In genomic region chr2:107729456-107729855, GRCh38 we compare ENCODE assay signal across 18 cellular contexts.
A peak's percentile ranks its signal among the peaks of the same experiment; 100 is the strongest.
DNase-seq lines count a peak whose midpoint lies in the region; ATAC-seq, FAIRE-seq and TF ChIP-seq lines count a peak whose summit lies in the region.
"Had no signal": no experiment of that assay in that cellular context is flagged by ENCODE, and none has a peak within 500 bp of the region (broad histone marks: within the 10 kb centered on the region; RNA-seq: fewer than 3 reads in every experiment).

No MANE protein-coding gene starts in this region.

- H3K79me2 ChIP-seq in Loucy (ENCODE audit: insufficient read depth, low read length) (no peaks in the 10 kb centered on the region), K562 (ENCODE audit: control insufficient read depth, insufficient read depth, low read length) (peaks cover 98% of the 10 kb centered on the region), HepG2 (ENCODE audit: insufficient read depth, low read length) (no peaks in the 10 kb centered on the region)

- no peaks in the 10 kb centered on the region for H3K9me1 ChIP-seq in K562 (ENCODE audit: control insufficient read depth, insufficient read depth, low read length)

- H3K9ac ChIP-seq in Loucy (ENCODE audit: low read depth, low read length, poor library complexity, severe bottlenecking), result no peak overlapping the region
- no peak overlapping the region for H3K9ac ChIP-seq in K562 (ENCODE audit: insufficient read depth in 1 of 2, low read depth in 2 of 2, low read length in 2 of 2)
- H3K9ac ChIP-seq in HepG2 (ENCODE audit: insufficient read depth, low read depth, low read length), result no peak overlapping the region

- intact Hi-C loops in K562 (cut with micrococcal nuclease), result no loop called here
- intact Hi-C loops in HepG2 (cut with micrococcal nuclease; ENCODE audit: unreplicated experiment), result no loop called here

- CTCF ChIA-PET in K562 (lab: Yijun Ruan, JAX; ENCODE audit: low intra/inter-chr PET ratio), result no interaction called here
- CTCF ChIA-PET in HepG2 (lab: Yijun Ruan, JAX; ENCODE audit: low intra/inter-chr PET ratio, low total read pairs), result no interaction called here

- no peaks in the 10 kb centered on the region for H3K9me2 ChIP-seq in Loucy (replicated peaks; ENCODE audit: low read depth, low read length)

- no peaks in the 10 kb centered on the region for H3K9me3 ChIP-seq in Loucy (ENCODE audit: insufficient read depth, low read depth, low read length)
- H3K9me3 ChIP-seq in K562 (replicated peaks; ENCODE audit: control insufficient read depth, insufficient read depth, low read depth, low read length), result no peaks in the 10 kb centered on the region
- no peaks in the 10 kb centered on the region for H3K9me3 ChIP-seq in HepG2 (ENCODE audit: low read length)
- H3K9me3 ChIP-seq: HAP-1 had no signal

- H3K4me2 ChIP-seq in Loucy (ENCODE audit: low read depth, low read length, poor library complexity, severe bottlenecking), result no peak overlapping the region
- no peak overlapping the region for H3K4me2 ChIP-seq in K562 (ENCODE audit: insufficient read depth, low read length)
- no peak overlapping the region for H3K4me2 ChIP-seq in HepG2 (ENCODE audit: low read depth, low read length)

- ATAC-seq in K562 (peak; percentile 14), GM21360 (IDR thresholded peaks at IDR 0.05; ENCODE audit: unreplicated experiment) (no peak), HG02610 (IDR thresholded peaks at IDR 0.05; ENCODE audit: unreplicated experiment) (no peak), HepG2 (no peak)

- H3K27ac ChIP-seq in K562 (ENCODE audit: extremely low read depth, low read depth, low read length), result peak overlapping the region; percentile 11; the same call in 1 of the 3 replicates
- H3K27ac ChIP-seq in epithelial cell of prostate, result peak overlapping the region; percentile 57
- H3K27ac ChIP-seq in HepG2 (ENCODE audit: extremely low read length, insufficient read depth, low read length), result no peak overlapping the region

- H4K20me1 ChIP-seq in Loucy (ENCODE audit: insufficient read depth, low read length, poor library complexity, severe bottlenecking) (no peaks in the 10 kb centered on the region), K562 (replicated peaks; ENCODE audit: control insufficient read depth, insufficient read depth, low read length) (peaks cover 34% of the 10 kb centered on the region), HepG2 (ENCODE audit: insufficient read depth, low read length) (no peaks in the 10 kb centered on the region)

- H3F3A ChIP-seq in Loucy (ENCODE audit: low read depth), result no peaks in the 10 kb centered on the region

- TF ChIP-seq RAD21 in K562 (CRISPR knock-in tag; conservative IDR thresholded peaks at IDR 0.05 in 1 of 2, IDR thresholded peaks at IDR 0.05 in 1 of 2) (no peak), HepG2 (CRISPR knock-in tag; IDR thresholded peaks at IDR 0.05) (no peak)

- H3K4me3 ChIP-seq in Loucy (ENCODE audit: low read length, poor library complexity, severe bottlenecking) (no peak overlapping the region), K562 (no peak overlapping the region), HepG2 (replicated peaks in 1 of 3; ENCODE audit: insufficient read depth in 1 of 3, low read depth in 2 of 3, low read length in 3 of 3) (no peak overlapping the region)
- H3K4me3 ChIP-seq: HAP-1 had no signal

- in situ Hi-C loops in K562 (cut with MboI), result no loop called here
- in situ Hi-C loops in HepG2 (cut with HindIII; ENCODE audit: extremely low pct_ligation_motif_present, low pct_unique_long_range_greater_than_20kb), result no loop called here

- DNase-seq in K562 (ENCODE audit: extremely low read depth in 1 of 4, low spot score in 3 of 4), result no peak
- no peak for DNase-seq in epithelial cell of prostate (ENCODE audit: low read depth, low spot score)
- DNase-seq in HepG2 (ENCODE audit: low spot score), result no peak
- DNase-seq: C1 segment of cervical spinal cord; Calu3; CD4-positive, alpha-beta memory T cell; COR-L47; DMS153; DMS79 treated with DMSO at 0.1 percent for 48 hours; GF-D8; GOT3; HFFc6 had no signal

- POLR2A ChIA-PET in K562 (lab: Yijun Ruan, JAX) (interaction anchor here (0.7 kb wide), 1 partner anchor 15 kb away, joined by 3 read pairs; no protein-coding TSS in a partner anchor), HepG2 (lab: Yijun Ruan, JAX) (no interaction called here)

- TF ChIP-seq EP300 in K562 (IDR thresholded peaks at IDR 0.05; ENCODE audit: low read length) (no peak), HepG2 (IDR thresholded peaks at IDR 0.05; ENCODE audit: low read depth in 2 of 2, low read length in 2 of 2) (no peak), HepG2 (CRISPR knock-in tag; IDR thresholded peaks at IDR 0.05; ENCODE audit: borderline replicate concordance) (no peak)

- H3K27me3 ChIP-seq in Loucy (ENCODE audit: insufficient read depth, low read length, poor library complexity, severe bottlenecking), result no peaks in the 10 kb centered on the region
- H3K27me3 ChIP-seq in K562 (ENCODE audit: control insufficient read depth in 2 of 2, insufficient read depth in 2 of 2, low read length in 2 of 2), result no peaks in the 10 kb centered on the region
- no peaks in the 10 kb centered on the region for H3K27me3 ChIP-seq in HepG2 (ENCODE audit: control insufficient read depth in 1 of 2, insufficient read depth in 2 of 2, low read length in 2 of 2)

- no peak for TF ChIP-seq CTCF in Loucy (conservative IDR thresholded peaks at IDR 0.05; ENCODE audit: low read length)
- no peak for TF ChIP-seq CTCF in K562 (IDR thresholded peaks at IDR 0.05 in 2 of 3, conservative IDR thresholded peaks at IDR 0.05 in 1 of 3; ENCODE audit: insufficient read depth in 2 of 3, low read depth in 1 of 3, low read length in 3 of 3)
- TF ChIP-seq CTCF in HepG2 (CRISPR knock-in tag; IDR thresholded peaks at IDR 0.05), result no peak

- no peaks in the 10 kb centered on the region for H3K36me3 ChIP-seq in Loucy (ENCODE audit: insufficient read depth, low read length)
- peaks cover 59% of the 10 kb centered on the region; the same call in 2 of the 3 replicates for H3K36me3 ChIP-seq in K562 (ENCODE audit: control insufficient read depth, insufficient read depth, low read length)
- H3K36me3 ChIP-seq in HepG2 (replicated peaks in 1 of 2; ENCODE audit: control insufficient read depth in 1 of 2, insufficient read depth in 2 of 2, low read length in 2 of 2), result no peaks in the 10 kb centered on the region
- H3K36me3 ChIP-seq: HAP-1 had no signal

- TF ChIP-seq POLR2A in K562 (conservative IDR thresholded peaks at IDR 0.05) (no peak), HepG2 (IDR thresholded peaks at IDR 0.05; ENCODE audit: insufficient read depth in 1 of 2, low read depth in 2 of 2, low read length in 2 of 2) (no peak)

- WGBS in K562 (ENCODE audit: insufficient coverage, low coverage, missing lambda C conversion rate), result 29% methylated on average over 3 of the region's 3 CpGs
- WGBS in HepG2 (ENCODE audit: low lambda C conversion rate), result 2% methylated on average over 3 of the region's 3 CpGs

- BruUV-seq in K562 (replicated peaks; lab: Mats Ljungman, UMichigan) (no TSS peak), HepG2 (replicated peaks; lab: Mats Ljungman, UMichigan) (no TSS peak)

- H2AFZ ChIP-seq in Loucy (ENCODE audit: low read length) (peak overlapping the region; percentile 72; the same call in 1 of the 2 replicates), K562 (ENCODE audit: low read depth, low read length) (no peak overlapping the region), HepG2 (ENCODE audit: low read length) (no peak overlapping the region)

- FAIRE-seq in K562 (lab: Jason Lieb, UNC) (no peak), HepG2 (lab: Jason Lieb, UNC) (no peak)
- FAIRE-seq: GM12891, GM18507 had no signal

- H3K4me1 ChIP-seq in Loucy (ENCODE audit: insufficient read depth, low read length, poor library complexity, severe bottlenecking), result peaks cover 22% of the 10 kb centered on the region
- peaks cover 0 to 24% of the 10 kb centered on the region in 2 experiments; a peak in 3 of 5 replicates for H3K4me1 ChIP-seq in K562 (replicated peaks in 1 of 2; ENCODE audit: control insufficient read depth in 2 of 2, insufficient read depth in 2 of 2, low read length in 2 of 2)
- H3K4me1 ChIP-seq in HepG2 (ENCODE audit: insufficient read depth, low read length), result no peaks in the 10 kb centered on the region
- H3K4me1 ChIP-seq: HAP-1 had no signal

TF ChIP-seq in K562, 482 proteins besides CTCF, POLR2A, EP300 and RAD21 (continues in another document):
- TF ChIP-seq HMG20A (CRISPR knock-in tag; conservative IDR thresholded peaks at IDR 0.05) (no peak), ARID2 (IDR thresholded peaks at IDR 0.05) (no peak), KLF1 (tag; IDR thresholded peaks at IDR 0.05) (no peak), ZNF740 (CRISPR knock-in tag; IDR thresholded peaks at IDR 0.05) (no peak), ZNF740 (tag; IDR thresholded peaks at IDR 0.05) (no peak), ZNF253 (CRISPR knock-in tag; conservative IDR thresholded peaks at IDR 0.05) (no peak)

TF ChIP-seq in HepG2, 621 proteins besides CTCF, POLR2A, EP300 and RAD21 (continues in another document):
- TF ChIP-seq ONECUT2 (CRISPR knock-in tag; IDR thresholded peaks at IDR 0.05) (no peak), USF2 (IDR thresholded peaks at IDR 0.05; ENCODE audit: low read depth, low read length) (no peak), USF2 (CRISPR knock-in tag; IDR thresholded peaks at IDR 0.05; ENCODE audit: borderline replicate concordance) (no peak), RFX3 (CRISPR knock-in tag; IDR thresholded peaks at IDR 0.05) (no peak), DPF2 (CRISPR knock-in tag; IDR thresholded peaks at IDR 0.05; ENCODE audit: borderline replicate concordance, low read depth) (no peak), GABPA (IDR thresholded peaks at IDR 0.05; ENCODE audit: low read depth, low read length) (no peak), GABPA (CRISPR knock-in tag; IDR thresholded peaks at IDR 0.05; ENCODE audit: low read depth) (no peak)
